ENCODE assay signal across 13 cellular contexts in genomic region chr13:97113231-97114001, GRCh38.
DNase-seq lines count a peak whose midpoint lies in the region; ATAC-seq and TF ChIP-seq lines count a peak whose summit lies in the region.
"Had no signal": no experiment of that assay in that cellular context is flagged by ENCODE, and none has a peak within 500 bp of the region (broad histone marks: within the 10 kb centered on the region; RNA-seq: fewer than 3 reads in every experiment).

No MANE protein-coding gene starts in this region.

- POLR2A ChIA-PET in PC-3 (lab: Charles Lee; ENCODE audit: unreplicated experiment), result no interaction called here

- TF ChIP-seq POLR2A in heart left ventricle (IDR thresholded peaks at IDR 0.05) (no peak), vagina (IDR thresholded peaks at IDR 0.05) (no peak)

- no peaks in the 10 kb centered on the region for H3K79me2 ChIP-seq in PC-3 (ENCODE audit: low read length)
- H3K79me2 ChIP-seq: parathyroid adenoma had no signal

- no peak overlapping the region for H2AFZ ChIP-seq in PC-3 (ENCODE audit: low read length)
- H2AFZ ChIP-seq: parathyroid adenoma had no signal

- no peak overlapping the region for H3K4me2 ChIP-seq in PC-3 (ENCODE audit: low read length)

- no peaks in the 10 kb centered on the region for H3F3A ChIP-seq in PC-3 (ENCODE audit: low read length, unreplicated experiment)

- no peaks in the 10 kb centered on the region for H3K9me2 ChIP-seq in PC-3 (replicated peaks; ENCODE audit: low read length)

- BruUV-seq in PC-3 (replicated peaks; lab: Mats Ljungman, UMichigan), result no TSS peak

- no peak overlapping the region for H3K4me3 ChIP-seq in right cardiac atrium (ENCODE audit: low read length)
- H3K4me3 ChIP-seq in heart left ventricle, result no peak overlapping the region
- H3K4me3 ChIP-seq in vagina, result no peak overlapping the region
- no peak overlapping the region for H3K4me3 ChIP-seq in PC-3 (ENCODE audit: low read length)

- H3K36me3 ChIP-seq in heart left ventricle, result no peaks in the 10 kb centered on the region
- no peaks in the 10 kb centered on the region for H3K36me3 ChIP-seq in vagina
- H3K36me3 ChIP-seq in PC-3 (ENCODE audit: low read depth, low read length), result no peaks in the 10 kb centered on the region

- ATAC-seq in right cardiac atrium, result no peak
- no peak for ATAC-seq in heart left ventricle
- ATAC-seq in PC-3, result no peak
- ATAC-seq in HG02588 (IDR thresholded peaks at IDR 0.05; ENCODE audit: unreplicated experiment), result no peak

- no peaks in the 10 kb centered on the region for H4K20me1 ChIP-seq in PC-3 (ENCODE audit: low read length)

- intact Hi-C loops in right cardiac atrium (cut with DNase I) (loop anchor here (5.0 kb wide), 5 partner anchors 99 to 244 kb away; no protein-coding TSS in a partner anchor), heart left ventricle (cut with DNase I) (loop anchor here (5.0 kb wide), 7 partner anchors 99 to 689 kb away; partner anchors contain the start of genes MBNL2 (in 3 of the 10) and RAP2A (in 2 of the 10)), vagina (cut with DNase I) (loop anchor here (5.0 to 10.0 kb wide), 2 partner anchors 244 to 321 kb away; partner anchors contain the start of gene RAP2A), PC-3 (cut with micrococcal nuclease) (loop anchor here (5.0 kb wide), 1 partner anchor 244 kb away; no protein-coding TSS in a partner anchor)

- H3K9me3 ChIP-seq in right cardiac atrium (ENCODE audit: control insufficient read depth, low read length), result no peaks in the 10 kb centered on the region
- H3K9me3 ChIP-seq in heart left ventricle, result no peaks in the 10 kb centered on the region
- no peaks in the 10 kb centered on the region for H3K9me3 ChIP-seq in vagina
- no peaks in the 10 kb centered on the region for H3K9me3 ChIP-seq in PC-3 (ENCODE audit: low read length)

- CTCF ChIA-PET in PC-3 (lab: Charles Lee), result interaction anchor here (1.1 kb wide), 1 partner anchor 109 kb away, joined by 3 read pairs; the partner anchor contains the start of gene MBNL2

- DNase-seq in right cardiac atrium, result no peak
- no peak for DNase-seq in heart left ventricle
- DNase-seq in anterior cingulate cortex (lab: John Stamatoyannopoulos, UW), result peak in 32 of 58 donors; percentile 5 to 61 (median 28)
- peak; percentile 50 for DNase-seq in midbrain (lab: John Stamatoyannopoulos, UW)
- no peak for DNase-seq in vagina (ENCODE audit: extremely low spot score in 2 of 2)
- no peak for DNase-seq in PC-3
- no peak for DNase-seq in NCI-H1930 (lab: John Stamatoyannopoulos, UW)
- DNase-seq: activated B cell treated with CpG ODN at 0.5 μM for 24 hours; activated effector memory CD4-positive, alpha-beta T cell treated with anti-CD3 and anti-CD28 coated beads, Interleukin-2, amount 50 U/mL, for 16 hours; MM.1S; Right ventricle myocardium superior had no signal

- H3K27ac ChIP-seq in right cardiac atrium (ENCODE audit: low read length) (peak overlapping the region; percentile 12), heart left ventricle (peak overlapping the region in 3 of 12 donors; percentile 8 to 77 (median 20)), vagina (peak overlapping the region; percentile 81), PC-3 (ENCODE audit: low read length) (no peak overlapping the region)
- H3K27ac ChIP-seq: parathyroid adenoma had no signal

- TF ChIP-seq CTCF in heart left ventricle (IDR thresholded peaks at IDR 0.05) (no peak), vagina (IDR thresholded peaks at IDR 0.05) (no peak), PC-3 (conservative IDR thresholded peaks at IDR 0.05; ENCODE audit: low read depth, low read length) (no peak)

- H3K9ac ChIP-seq in PC-3 (ENCODE audit: low read length), result no peak overlapping the region
- H3K9ac ChIP-seq: parathyroid adenoma had no signal

- 72% methylated on average over 7 of the region's 7 CpGs for WGBS in right cardiac atrium
- 80 to 86% (median 85%) methylated on average over 7 of the region's 7 CpGs for WGBS in heart left ventricle, 4 donors

- H3K27me3 ChIP-seq in right cardiac atrium (ENCODE audit: control insufficient read depth, insufficient read depth) (no peaks in the 10 kb centered on the region), heart left ventricle (peaks cover 0 to 11% (median 0%) of the 10 kb centered on the region in 9 donors), vagina (no peaks in the 10 kb centered on the region), PC-3 (ENCODE audit: low read length) (no peaks in the 10 kb centered on the region)

- H3K4me1 ChIP-seq in right cardiac atrium (ENCODE audit: control insufficient read depth, insufficient read depth, low read length) (peaks cover 21% of the 10 kb centered on the region), heart left ventricle (peaks cover 0 to 55% (median 49%) of the 10 kb centered on the region in 12 donors), vagina (peaks cover 26% of the 10 kb centered on the region), PC-3 (ENCODE audit: insufficient read depth, low read length) (peaks cover 22% of the 10 kb centered on the region)
- H3K4me1 ChIP-seq: parathyroid adenoma had no signal

Comparison
In these comparisons a context has a peak if more than half of its experiments do, and no peak if none do; other contexts are left out.
1. DNase-seq: peak in anterior cingulate cortex (32 of 58) and midbrain (single experiment); none in right cardiac atrium (0 of 3), heart left ventricle (0 of 5), vagina (0 of 2), PC-3 (single experiment) and NCI-H1930 (0 of 2).